In genomic region chr16:2654949-2655348, GRCh38 we compare ENCODE assay signal across 6 cellular contexts. TPM values are rescaled to one million over a fixed set of nuclear protein-coding genes. Genes with fewer than 3 reads are reported as not detected.
DNase-seq lines count a peak whose midpoint lies in the region; ATAC-seq and TF ChIP-seq lines count a peak whose summit lies in the region.
"Not testable (repeated sequence)": the region's sequence is repeated elsewhere in the genome, so short reads cannot be mapped to it uniquely, and the experiment has no call there.

No MANE protein-coding gene starts in this region.

- peak overlapping the region; percentile 57 for H3K27ac Mint-ChIP-seq in Caco-2 (ENCODE audit: unreplicated experiment)
- H3K27ac Mint-ChIP-seq in WTC11, result not testable (repeated sequence)

- not testable (repeated sequence) for H3K4me1 ChIP-seq in Caco-2
- peaks cover 15% of the 10 kb centered on the region for H3K4me1 ChIP-seq in mucosa of descending colon (ENCODE audit: low read depth)

- CTCF ChIA-PET in Caco-2 (lab: Charles Lee); WTC11 (lab: Charles Lee): not testable (repeated sequence)

- BruUV-seq in Caco-2 (replicated peaks; lab: Mats Ljungman, UMichigan), result not testable (repeated sequence)

- POLR2A ChIA-PET in Caco-2 (lab: Charles Lee); WTC11 (lab: Charles Lee): not testable (repeated sequence)

- not testable (repeated sequence) for H3K4me1 Mint-ChIP-seq in Caco-2 (ENCODE audit: low read depth, unreplicated experiment); WTC11

- H3K9me3 ChIP-seq in Caco-2, mucosa of descending colon: not testable (repeated sequence)

- ATAC-seq in WTC11 (peak; percentile 23; the same call in 1 of the 2 replicates), esophagus mucosa (peak; percentile 15), left cardiac atrium (peak; percentile 17 to 20), left lobe of liver (peak; percentile 87), mucosa of descending colon (peak; percentile 20)

- not testable (repeated sequence) for DNase-seq in Caco-2; WTC11 (ENCODE audit: low spot score); left cardiac atrium; left lobe of liver (ENCODE audit: low spot score); mucosa of descending colon

- H3K36me3 Mint-ChIP-seq in Caco-2 (ENCODE audit: insufficient read depth, unreplicated experiment); WTC11: not testable (repeated sequence)

- H3K4me3 ChIP-seq in Caco-2 (ENCODE audit: low read depth, low read length); mucosa of descending colon: not testable (repeated sequence)

- intact Hi-C loops in Caco-2 (cut with micrococcal nuclease; ENCODE audit: unreplicated experiment); left cardiac atrium (cut with DNase I); mucosa of descending colon (cut with DNase I, micrococcal nuclease): not testable (repeated sequence)

- H3K27me3 ChIP-seq in Caco-2 (replicated peaks; ENCODE audit: control insufficient read depth, insufficient read depth, low read length), result not testable (repeated sequence)

- H3K4me3 Mint-ChIP-seq in Caco-2 (ENCODE audit: unreplicated experiment); WTC11: not testable (repeated sequence)

- not testable (repeated sequence) for H3K9me3 Mint-ChIP-seq in Caco-2 (ENCODE audit: unreplicated experiment); WTC11

- H3K27me3 Mint-ChIP-seq in Caco-2 (ENCODE audit: insufficient read depth, unreplicated experiment); WTC11 (ENCODE audit: low read depth): not testable (repeated sequence)

- H3K36me3 ChIP-seq in Caco-2 (ENCODE audit: control insufficient read depth, insufficient read depth, low read length); mucosa of descending colon (ENCODE audit: low read depth): not testable (repeated sequence)

- TF ChIP-seq CTCF in Caco-2 (IDR thresholded peaks at IDR 0.05; ENCODE audit: insufficient read depth in 1 of 2, low read depth in 1 of 2, low read length in 1 of 2, severe bottlenecking in 1 of 2, unreplicated experiment in 1 of 2); WTC11 (IDR thresholded peaks at IDR 0.05); mucosa of descending colon (IDR thresholded peaks at IDR 0.05): not testable (repeated sequence)

RNA-seq across cellular contexts. Expression of gene KCTD5, which starts 27.4 kb away (rescaled TPM):
- total RNA-seq in Caco-2 (2022) (30.4 and 33.3 TPM in 2 replicates), WTC11 (2021) (24.8 to 27.8 TPM (median 27.2 TPM) in 3 replicates), esophagus mucosa (37.7 TPM), left cardiac atrium (10 to 100 TPM; 11.6 to 15.2 TPM), left lobe of liver (7.8 TPM), mucosa of descending colon (10 to 100 TPM; 28.2 to 80.7 (median 48.5) TPM)

Comparison
In these comparisons a context has a peak if more than half of its experiments do, and no peak if none do; other contexts are left out.
1. ATAC-seq: peak in every context shown above with its lines; median percentile 87 in left lobe of liver; 23 in WTC11; 20 in mucosa of descending colon; 18 in left cardiac atrium; 15 in esophagus mucosa.